Comparison of ENCODE assay signal across 1 cellular context in genomic region chr1:2260917-2261316, GRCh38.
A peak's percentile ranks its signal among the peaks of the same experiment; 100 is the strongest.
TF ChIP-seq lines count a peak whose summit lies in the region.

No MANE protein-coding gene starts in this region.

TF ChIP-seq in HepG2, 621 proteins besides CTCF, POLR2A, EP300 and RAD21:
- no peak for TF ChIP-seq ZNF160 (CRISPR knock-in tag; IDR thresholded peaks at IDR 0.05)
- TF ChIP-seq FOXC1 (CRISPR knock-in tag; IDR thresholded peaks at IDR 0.05; ENCODE audit: borderline replicate concordance), result no peak
- no peak for TF ChIP-seq SOX13 (IDR thresholded peaks at IDR 0.05)
- peak in 1 of 2 experiments; percentile 56; a peak in 1 of 4 replicates for TF ChIP-seq SOX13 (CRISPR knock-in tag; conservative IDR thresholded peaks at IDR 0.05 in 1 of 2, IDR thresholded peaks at IDR 0.05 in 1 of 2)
- no peak for TF ChIP-seq TSC22D2 (CRISPR knock-in tag; IDR thresholded peaks at IDR 0.05; ENCODE audit: borderline replicate concordance)
- no peak for TF ChIP-seq IKZF1 (IDR thresholded peaks at IDR 0.05)
- TF ChIP-seq SRF (IDR thresholded peaks at IDR 0.05; ENCODE audit: low read depth, low read length), result no peak
- TF ChIP-seq ZNF468 (CRISPR knock-in tag; IDR thresholded peaks at IDR 0.05), result no peak
- no peak for TF ChIP-seq NFRKB (IDR thresholded peaks at IDR 0.05)
- no peak for TF ChIP-seq NFE2L2 (IDR thresholded peaks at IDR 0.05; ENCODE audit: low read length)
- TF ChIP-seq, protein P1, sequence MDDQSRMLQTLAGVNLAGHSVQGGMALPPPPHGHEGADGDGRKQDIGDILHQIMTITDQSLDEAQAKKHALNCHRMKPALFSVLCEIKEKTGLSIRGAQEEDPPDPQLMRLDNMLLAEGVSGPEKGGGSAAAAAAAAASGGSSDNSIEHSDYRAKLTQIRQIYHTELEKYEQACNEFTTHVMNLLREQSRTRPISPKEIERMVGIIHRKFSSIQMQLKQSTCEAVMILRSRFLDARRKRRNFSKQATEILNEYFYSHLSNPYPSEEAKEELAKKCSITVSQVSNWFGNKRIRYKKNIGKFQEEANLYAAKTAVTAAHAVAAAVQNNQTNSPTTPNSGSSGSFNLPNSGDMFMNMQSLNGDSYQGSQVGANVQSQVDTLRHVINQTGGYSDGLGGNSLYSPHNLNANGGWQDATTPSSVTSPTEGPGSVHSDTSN (CRISPR knock-in tag; IDR thresholded peaks at IDR 0.05; ENCODE audit: borderline replicate concordance), result no peak
- peak; percentile 67 for TF ChIP-seq TFAP4 (IDR thresholded peaks at IDR 0.05; ENCODE audit: borderline replicate concordance, low read depth)
- no peak for TF ChIP-seq ZNF678 (CRISPR knock-in tag; IDR thresholded peaks at IDR 0.05)
- TF ChIP-seq STAG1 (CRISPR knock-in tag; IDR thresholded peaks at IDR 0.05), result no peak
- TF ChIP-seq, protein P2, sequence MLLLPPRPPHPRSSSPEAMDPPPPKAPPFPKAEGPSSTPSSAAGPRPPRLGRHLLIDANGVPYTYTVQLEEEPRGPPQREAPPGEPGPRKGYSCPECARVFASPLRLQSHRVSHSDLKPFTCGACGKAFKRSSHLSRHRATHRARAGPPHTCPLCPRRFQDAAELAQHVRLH (CRISPR knock-in tag; IDR thresholded peaks at IDR 0.05; ENCODE audit: borderline replicate concordance, low read depth), result no peak
- TF ChIP-seq ZNF589 (CRISPR knock-in tag; conservative IDR thresholded peaks at IDR 0.05), result no peak
- TF ChIP-seq HCFC1 (IDR thresholded peaks at IDR 0.05; ENCODE audit: low read depth, low read length), result no peak
- no peak for TF ChIP-seq ZNF367 (CRISPR knock-in tag; IDR thresholded peaks at IDR 0.05; ENCODE audit: borderline replicate concordance)
TF ChIP-seq in HepG2: peak in this region for 2.
